ENCODE assay signal across 8 cellular contexts in genomic region chr12:5988659-5989116, GRCh38. TPM values are rescaled to one million over a fixed set of nuclear protein-coding genes. Genes with fewer than 3 reads are reported as not detected.
DNase-seq lines count a peak whose midpoint lies in the region; FAIRE-seq and TF ChIP-seq lines count a peak whose summit lies in the region.

No MANE protein-coding gene starts in this region.

- intact Hi-C loops in Caco-2 (cut with micrococcal nuclease; ENCODE audit: unreplicated experiment) = loop anchor here (1.0 kb wide), 2 partner anchors 50 to 296 kb away; no protein-coding TSS in a partner anchor

- H3K27ac Mint-ChIP-seq in Caco-2 (ENCODE audit: unreplicated experiment) = no peak overlapping the region

- TF ChIP-seq CTCF in Caco-2 (IDR thresholded peaks at IDR 0.05; ENCODE audit: insufficient read depth in 1 of 2, low read depth in 1 of 2, low read length in 1 of 2, severe bottlenecking in 1 of 2, unreplicated experiment in 1 of 2) (peak; percentile 98 to 99), kidney epithelial cell (IDR thresholded peaks at IDR 0.05; ENCODE audit: insufficient read depth, low read length, poor library complexity, severe bottlenecking) (peak; percentile 99)

- H3K4me3 Mint-ChIP-seq in Caco-2 (ENCODE audit: unreplicated experiment) = no peak overlapping the region

- peaks cover 6% of the 10 kb centered on the region for H3K4me1 Mint-ChIP-seq in Caco-2 (ENCODE audit: low read depth, unreplicated experiment)

- H3K36me3 Mint-ChIP-seq in Caco-2 (ENCODE audit: insufficient read depth, unreplicated experiment) = no peaks in the 10 kb centered on the region

- no TSS peak for BruUV-seq in Caco-2 (replicated peaks; lab: Mats Ljungman, UMichigan)

- H3K4me3 ChIP-seq in Caco-2 (ENCODE audit: low read depth, low read length) (no peak overlapping the region), kidney epithelial cell (ENCODE audit: low read depth, low read length) (no peak overlapping the region)

- DNase-seq in Caco-2 (peak; percentile 82 to 92), H54 (ENCODE audit: insufficient read length, low spot score) (peak; percentile 76), NCI-H2171 (lab: John Stamatoyannopoulos, UW) (peak; percentile 81), kidney epithelial cell (ENCODE audit: low read depth) (peak; percentile 25), cortex of kidney (lab: John Stamatoyannopoulos, UW) (no peak)
- peak; percentile 80 for DNase-seq in activated CD4-positive, CD25-positive, alpha-beta regulatory T cell treated with anti-CD3 and anti-CD28 coated beads, Interleukin-2, amount 50 U/mL, for 72 hours
- peak; percentile 43 for DNase-seq in central memory CD4-positive, alpha-beta T cell
- DNase-seq in stimulated activated CD4-positive, alpha-beta T cell treated with anti-CD3 and anti-CD28 coated beads, Interleukin-1b, Interleukin-23, amount 100 ng/mL, for 1 hour (ENCODE audit: low read depth in 2 of 2) = peak; percentile 12 to 57

- CTCF ChIA-PET in Caco-2 (lab: Charles Lee) = interaction anchor here (0.5 to 6.6 kb wide), 23 partner anchors 17 to 295 kb away, joined by 3 to 200 read pairs (median 5); no protein-coding TSS in a partner anchor

- no peaks in the 10 kb centered on the region for H3K9me3 Mint-ChIP-seq in Caco-2 (ENCODE audit: unreplicated experiment)

- H3K4me1 ChIP-seq in Caco-2 = no peaks in the 10 kb centered on the region

- H3K27me3 ChIP-seq in Caco-2 (replicated peaks; ENCODE audit: control insufficient read depth, insufficient read depth, low read length) (no peaks in the 10 kb centered on the region), kidney epithelial cell (ENCODE audit: control insufficient read depth, insufficient read depth, low read length) (peaks cover 5% of the 10 kb centered on the region)

- no peak for TF ChIP-seq POLR2A in H54 (IDR thresholded peaks at IDR 0.05; ENCODE audit: low read depth, low read length)

- H3K36me3 ChIP-seq in Caco-2 (ENCODE audit: control insufficient read depth, insufficient read depth, low read length) (no peaks in the 10 kb centered on the region), kidney epithelial cell (ENCODE audit: control insufficient read depth, insufficient read depth, low read length) (no peaks in the 10 kb centered on the region)

- peak; percentile 53 for FAIRE-seq in H54 (lab: Jason Lieb, UNC)

- no peaks in the 10 kb centered on the region for H3K27me3 Mint-ChIP-seq in Caco-2 (ENCODE audit: insufficient read depth, unreplicated experiment)

- POLR2A ChIA-PET in Caco-2 (lab: Charles Lee) = interaction anchor here (0.6 kb wide), 1 partner anchor 700 kb away, joined by 14 read pairs; the partner anchor contains the start of gene ZNF384

- no peaks in the 10 kb centered on the region for H3K9me3 ChIP-seq in Caco-2

RNA-seq across cellular contexts. Expression of gene ANO2, which starts 43.6 kb away (rescaled TPM):
- total RNA-seq in Caco-2 (2022) = 0.63 and 0.68 TPM in 2 replicates
- total RNA-seq in kidney epithelial cell = 0.48 and 1.5 TPM in 2 replicates
